20 cellular contexts compared by ENCODE assay signal in the genomic region with DNA sequence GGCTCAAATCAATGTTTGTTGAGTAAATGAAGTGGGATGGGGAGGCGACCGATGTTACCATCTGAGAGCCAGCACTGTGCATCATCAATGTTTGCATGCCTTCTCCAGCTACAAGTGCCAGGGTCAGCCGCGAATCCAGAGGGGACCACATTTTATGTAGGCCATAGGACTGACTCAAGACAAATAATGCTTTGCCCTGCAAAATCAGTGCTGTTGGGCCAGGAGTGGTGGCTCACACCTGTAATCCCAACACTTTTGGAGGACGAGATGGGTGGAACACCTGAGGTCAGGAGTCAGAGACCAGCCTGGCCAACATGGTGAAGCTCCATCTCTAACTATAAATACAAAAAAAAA. TPM values are rescaled to one million over a fixed set of nuclear protein-coding genes. Genes with fewer than 3 reads are reported as not detected.
A peak's percentile ranks its signal among the peaks of the same experiment; 100 is the strongest.
DNase-seq lines count a peak whose midpoint lies in the region; ATAC-seq and TF ChIP-seq lines count a peak whose summit lies in the region.
"Had no signal": no experiment of that assay in that cellular context is flagged by ENCODE, and none has a peak within 500 bp of the region (broad histone marks: within the 10 kb centered on the region; RNA-seq: fewer than 3 reads in every experiment).

No MANE protein-coding gene starts in this region.

- no peak for DNase-seq in GM23338 (ENCODE audit: low spot score)
- DNase-seq in RWPE2 (ENCODE audit: low spot score) = no peak
- no peak for DNase-seq in hepatocyte (ENCODE audit: low spot score)
- no peak for DNase-seq in stimulated activated naive B cell treated with anti-CD40 and anti-IgM and Interleukin-4, amounts not matched to agents 10 μg/mL and 1 μg/mL and 100 μg/mL, for 72 hours
- DNase-seq in NCI-H82 (lab: John Stamatoyannopoulos, UW) = no peak
- no peak for DNase-seq in SK-N-DZ (ENCODE audit: low spot score)
- DNase-seq: activated CD4-positive, alpha-beta T cell treated with anti-CD3 and anti-CD28 coated beads, Interleukin-2, amount 10 ng/mL, durations not matched to agents 24 days and 14 days; activated naive CD8-positive, alpha-beta T cell treated with anti-CD3 and anti-CD28 coated beads, Interleukin-2, amount 50 U/mL, for 24 hours; activated T-cell treated with anti-CD3 and anti-CD28 coated beads, Interleukin-2, amount 50 U/mL, for 24 hours; C1 segment of cervical spinal cord; cerebellar nuclear complex; left colon; NCI-H146; NCI-H2107; OCI-M1; Right ventricle myocardium superior; stomach had no signal

- H3K4me1 ChIP-seq in GM23338 (ENCODE audit: insufficient read depth) = peaks cover 11% of the 10 kb centered on the region
- H3K4me1 ChIP-seq in RWPE2 (ENCODE audit: insufficient read depth, poor library complexity, severe bottlenecking) = peaks cover 46% of the 10 kb centered on the region
- peaks cover 13% of the 10 kb centered on the region for H3K4me1 ChIP-seq in hepatocyte (ENCODE audit: insufficient read depth)

- H4K20me1 ChIP-seq in GM23338 (replicated peaks; ENCODE audit: insufficient read depth) = no peaks in the 10 kb centered on the region
- no peaks in the 10 kb centered on the region for H4K20me1 ChIP-seq in hepatocyte (ENCODE audit: insufficient read depth, poor library complexity, severe bottlenecking)

- H3K27ac ChIP-seq in GM23338 (ENCODE audit: low read depth) = no peak overlapping the region
- peak overlapping the region; percentile 65 for H3K27ac ChIP-seq in RWPE2 (ENCODE audit: poor library complexity, severe bottlenecking)
- peak overlapping the region; percentile 62 for H3K27ac ChIP-seq in hepatocyte

- TF ChIP-seq CTCF in GM23338 (conservative IDR thresholded peaks at IDR 0.05; ENCODE audit: low read depth in 2 of 2) (no peak), RWPE2 (IDR thresholded peaks at IDR 0.05; ENCODE audit: poor library complexity, severe bottlenecking) (no peak), hepatocyte (IDR thresholded peaks at IDR 0.05; ENCODE audit: poor library complexity) (no peak)

- H3K36me3 ChIP-seq in GM23338 (ENCODE audit: insufficient read depth) (no peaks in the 10 kb centered on the region), RWPE2 (ENCODE audit: low read depth) (no peaks in the 10 kb centered on the region), hepatocyte (replicated peaks; ENCODE audit: insufficient read depth, low read depth) (no peaks in the 10 kb centered on the region)
- H3K36me3 ChIP-seq: stomach, tibial nerve had no signal

- WGBS in hepatocyte (ENCODE audit: low lambda C conversion rate, missing lambda C conversion rate) = 68% methylated on average over 5 of the region's 5 CpGs

- H3K4me3 ChIP-seq in GM23338 (no peak overlapping the region), RWPE2 (ENCODE audit: severe bottlenecking) (no peak overlapping the region), hepatocyte (no peak overlapping the region)
- H3K4me3 ChIP-seq: stomach, tibial nerve had no signal

- no peak for ATAC-seq in GM23338
- no peak for ATAC-seq in RWPE2 (ENCODE audit: low read depth)
- ATAC-seq in stimulated activated naive B cell treated with anti-CD40 and anti-IgM and Interleukin-4, amounts not matched to agents 10 μg/mL and 1 μg/mL and 100 μg/mL, for 72 hours (replicated peaks) = no peak
- no peak for ATAC-seq in activated CD4-positive, CD25-positive, alpha-beta regulatory T cell treated with anti-CD3 and anti-CD28 coated beads, Interleukin-2, amount 50 U/mL, for 24 hours
- ATAC-seq: left colon had no signal

- H3K4me2 ChIP-seq in GM23338 (no peak overlapping the region), hepatocyte (peak overlapping the region; percentile 25)

- H3K9me2 ChIP-seq in GM23338 (ENCODE audit: insufficient read depth) (no peaks in the 10 kb centered on the region), hepatocyte (replicated peaks; ENCODE audit: insufficient read depth) (no peaks in the 10 kb centered on the region)

- H3K27me3 ChIP-seq in GM23338 (ENCODE audit: insufficient read depth) (no peaks in the 10 kb centered on the region), RWPE2 (ENCODE audit: insufficient read depth, poor library complexity, severe bottlenecking) (no peaks in the 10 kb centered on the region), hepatocyte (no peaks in the 10 kb centered on the region)
- H3K27me3 ChIP-seq: stomach, tibial nerve had no signal

- peaks cover 10% of the 10 kb centered on the region for H3K27me3 Mint-ChIP-seq in GM23338 (ENCODE audit: insufficient read depth, low read depth, poor library complexity)
- H3K27me3 Mint-ChIP-seq in stimulated activated naive B cell treated with anti-CD40 and anti-IgM and Interleukin-4, amounts not matched to agents 10 μg/mL and 1 μg/mL and 100 μg/mL, for 72 hours = no peaks in the 10 kb centered on the region
- H3K27me3 Mint-ChIP-seq: memory B cell had no signal

- H3K9me3 ChIP-seq in RWPE2 (ENCODE audit: severe bottlenecking) = no peaks in the 10 kb centered on the region
- H3K9me3 ChIP-seq in hepatocyte (ENCODE audit: low read depth) = no peaks in the 10 kb centered on the region
- H3K9me3 ChIP-seq: stomach, tibial nerve had no signal

- no peaks in the 10 kb centered on the region for H3K79me2 ChIP-seq in GM23338 (replicated peaks; ENCODE audit: insufficient read depth)
- H3K79me2 ChIP-seq in hepatocyte = no peaks in the 10 kb centered on the region

- H3K4me1 Mint-ChIP-seq in GM23338 = peaks cover 18% of the 10 kb centered on the region
- peaks cover 37 to 70% of the 10 kb centered on the region in 2 donors for H3K4me1 Mint-ChIP-seq in stimulated activated naive B cell treated with anti-CD40 and anti-IgM and Interleukin-4, amounts not matched to agents 10 μg/mL and 1 μg/mL and 100 μg/mL, for 72 hours

- H3K4me3 Mint-ChIP-seq in GM23338 = no peak overlapping the region
- H3K4me3 Mint-ChIP-seq in stimulated activated naive B cell treated with anti-CD40 and anti-IgM and Interleukin-4, amounts not matched to agents 10 μg/mL and 1 μg/mL and 100 μg/mL, for 72 hours = peak overlapping the region; percentile 14 to 37
- H3K4me3 Mint-ChIP-seq: activated CD4-positive, alpha-beta T cell treated with anti-CD3 and anti-CD28 coated beads, Interleukin-2, amount 10 ng/mL, durations not matched to agents 24 days and 14 days; activated naive CD8-positive, alpha-beta T cell treated with anti-CD3 and anti-CD28 coated beads, Interleukin-2, amount 50 U/mL, for 24 hours; activated T-cell treated with anti-CD3 and anti-CD28 coated beads, Interleukin-2, amount 50 U/mL, for 24 hours; memory B cell had no signal

- H3K27ac Mint-ChIP-seq in GM23338 = no peak overlapping the region
- no peak overlapping the region for H3K27ac Mint-ChIP-seq in stimulated activated naive B cell treated with anti-CD40 and anti-IgM and Interleukin-4, amounts not matched to agents 10 μg/mL and 1 μg/mL and 100 μg/mL, for 72 hours
- H3K27ac Mint-ChIP-seq: activated CD4-positive, alpha-beta T cell treated with anti-CD3 and anti-CD28 coated beads, Interleukin-2, amount 10 ng/mL, durations not matched to agents 24 days and 14 days; activated naive CD8-positive, alpha-beta T cell treated with anti-CD3 and anti-CD28 coated beads, Interleukin-2, amount 50 U/mL, for 24 hours; activated T-cell treated with anti-CD3 and anti-CD28 coated beads, Interleukin-2, amount 50 U/mL, for 24 hours; memory B cell had no signal

- 0 out of 2 replicates have a peak overlapping the region, but pooled peaks have one; percentile 36 for H2AFZ ChIP-seq in GM23338
- no peak overlapping the region for H2AFZ ChIP-seq in hepatocyte

- H3K36me3 Mint-ChIP-seq in GM23338 (ENCODE audit: low read depth) = no peaks in the 10 kb centered on the region
- no peaks in the 10 kb centered on the region for H3K36me3 Mint-ChIP-seq in stimulated activated naive B cell treated with anti-CD40 and anti-IgM and Interleukin-4, amounts not matched to agents 10 μg/mL and 1 μg/mL and 100 μg/mL, for 72 hours
- H3K36me3 Mint-ChIP-seq: memory B cell had no signal

- no peaks in the 10 kb centered on the region for H3K9me3 Mint-ChIP-seq in GM23338
- H3K9me3 Mint-ChIP-seq in stimulated activated naive B cell treated with anti-CD40 and anti-IgM and Interleukin-4, amounts not matched to agents 10 μg/mL and 1 μg/mL and 100 μg/mL, for 72 hours = no peaks in the 10 kb centered on the region
- H3K9me3 Mint-ChIP-seq: activated CD4-positive, alpha-beta T cell treated with anti-CD3 and anti-CD28 coated beads, Interleukin-2, amount 10 ng/mL, durations not matched to agents 24 days and 14 days; activated naive CD8-positive, alpha-beta T cell treated with anti-CD3 and anti-CD28 coated beads, Interleukin-2, amount 50 U/mL, for 24 hours; activated T-cell treated with anti-CD3 and anti-CD28 coated beads, Interleukin-2, amount 50 U/mL, for 24 hours; memory B cell had no signal

- H3F3A ChIP-seq in GM23338 (replicated peaks; ENCODE audit: low read depth) = no peaks in the 10 kb centered on the region

TF ChIP-seq in GM23338, 12 proteins besides CTCF, POLR2A, EP300 and RAD21 (continues in another document):
- no peak for TF ChIP-seq EZH2phosphoT487 (IDR thresholded peaks at IDR 0.05; ENCODE audit: unreplicated experiment)
- no peak for TF ChIP-seq JUNB (IDR thresholded peaks at IDR 0.05; ENCODE audit: unreplicated experiment)

RNA-seq across cellular contexts. Expression of a gene that starts 53.1 kb away (rescaled TPM):
- 99.7 and 108 TPM in 2 replicates for total RNA-seq in GM23338 (2014; rRNA removed; shearing (Covaris generic))
- polyA plus RNA-seq in GM23338 (2016; fragmentation: Nextera tagmentation; extraction: Ambion mirVana) (86.3 and 101 TPM in 2 replicates), hepatocyte (161 and 206 TPM in 2 replicates)
- total RNA-seq in hepatocyte = 179 and 214 TPM in 2 replicates
- polyA plus RNA-seq in SK-N-DZ (2014; cell fraction: cytosol; rRNA removed) = 144 and 167 TPM in 2 replicates
- polyA plus RNA-seq in SK-N-DZ (2014; cell fraction: nucleus; rRNA removed) = 401 and 428 TPM in 2 replicates
